In the genomic region with DNA sequence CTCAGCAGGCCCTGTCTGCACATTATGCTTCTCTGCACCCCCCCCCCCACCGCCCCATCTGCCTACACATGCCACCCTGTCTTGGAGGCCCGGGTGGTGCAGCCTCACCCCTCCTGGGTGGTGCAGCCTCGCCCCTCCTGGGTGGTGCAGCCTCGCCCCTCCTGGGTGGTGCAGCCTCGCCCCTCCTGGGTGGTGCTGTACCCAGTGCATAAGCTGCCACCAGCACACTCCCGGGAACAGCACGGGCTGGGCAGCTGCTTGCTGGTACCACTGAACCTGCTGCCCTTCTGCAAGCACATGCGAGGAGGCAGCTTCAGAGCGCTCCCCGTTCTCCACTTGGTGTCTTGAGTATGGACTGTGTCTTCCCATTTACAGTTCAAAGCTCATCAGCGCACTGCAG, we compare ENCODE assay signal across 29 cellular contexts.
"Had no signal": no experiment of that assay in that cellular context is flagged by ENCODE, and none has a peak within 500 bp of the region (broad histone marks: within the 10 kb centered on the region; RNA-seq: fewer than 3 reads in every experiment).

No MANE protein-coding gene starts in this region.

- H3K4me1 Mint-ChIP-seq: endodermal cell, neural crest cell had no signal

- H3K9me3 ChIP-seq: esophagus muscularis mucosa, gastroesophageal sphincter, heart right ventricle, left ventricle myocardium inferior, lower lobe of right lung, neutrophil, prostate gland, right atrium auricular region, testis, tibial artery, upper lobe of left lung had no signal

- H3K27ac ChIP-seq: foreskin keratinocyte, heart right ventricle, left ventricle myocardium inferior, lower lobe of right lung, neutrophil, parathyroid adenoma, prostate gland, right atrium auricular region, tibial artery, upper lobe of left lung had no signal

- H3K4me3 ChIP-seq: esophagus muscularis mucosa, gastroesophageal sphincter, heart right ventricle, left ventricle myocardium inferior, lower lobe of right lung, prostate gland, right atrium auricular region, smooth muscle cell, testis, tibial artery, upper lobe of left lung had no signal

- H3K4me1 ChIP-seq: foreskin keratinocyte, heart right ventricle, left ventricle myocardium inferior, lower lobe of right lung, parathyroid adenoma, prostate gland, right atrium auricular region, upper lobe of left lung had no signal

- H3K4me3 Mint-ChIP-seq: endodermal cell; naive B cell; natural killer cell treated with Interleukin-12 subunit alpha and Interleukin-12 subunit beta and Interleukin-15 and Interleukin-18, amount 100 ng/mL, for 72 hours; neural crest cell had no signal

- H3K27me3 Mint-ChIP-seq: naive B cell; natural killer cell treated with Interleukin-12 subunit alpha and Interleukin-12 subunit beta and Interleukin-15 and Interleukin-18, amount 100 ng/mL, for 72 hours had no signal

- H3K27me3 ChIP-seq: esophagus muscularis mucosa, foreskin keratinocyte, gastroesophageal sphincter, heart right ventricle, neutrophil, right atrium auricular region, testis, tibial artery, upper lobe of left lung had no signal

- H3K27ac Mint-ChIP-seq: endodermal cell, naive B cell had no signal

- H3K9me3 Mint-ChIP-seq: endodermal cell; naive B cell; natural killer cell treated with Interleukin-12 subunit alpha and Interleukin-12 subunit beta and Interleukin-15 and Interleukin-18, amount 100 ng/mL, for 72 hours; neural crest cell had no signal

- ATAC-seq: foreskin keratinocyte; gastroesophageal sphincter; natural killer cell treated with Interleukin-12 subunit alpha and Interleukin-12 subunit beta and Interleukin-15 and Interleukin-18, amount 100 ng/mL, for 72 hours; sciatic nerve; stimulated activated naive CD8-positive, alpha-beta T cell treated with anti-CD3 and anti-CD28 coated beads, Interleukin-15, Interleukin-2, amounts not matched to agents 100 U/mL and 50 U/mL, for 24 hours had no signal

- DNase-seq: cerebellar nuclear complex; effector CD8-positive, alpha-beta T cell; endodermal cell; foreskin keratinocyte; heart right ventricle; hippocampal formation; left cardiac atrium; left ventricle myocardium inferior; lower lobe of right lung; naive B cell; stimulated activated CD4-positive, alpha-beta T cell treated with anti-CD3 and anti-CD28 coated beads, Interleukin-12 subunit alpha, Interleukin-12 subunit beta, amount 100 ng/mL, for 4 hours; stimulated activated CD4-positive, alpha-beta T cell treated with anti-CD3 and anti-CD28 coated beads, Interleukin-1b, Interleukin-23, amount 100 ng/mL, for 48 hours; stimulated activated CD4-positive, alpha-beta T cell treated with anti-CD3 and anti-CD28 coated beads, Interleukin-4, amount 100 ng/mL, for 1 hour; stimulated activated CD8-positive, alpha-beta memory T cell treated with anti-CD3 and anti-CD28 coated beads, Interleukin-4, amount 100 ng/mL, for 48 hours; stimulated activated naive CD8-positive, alpha-beta T cell treated with anti-CD3 and anti-CD28 coated beads, Interleukin-15, Interleukin-2, amounts not matched to agents 100 U/mL and 50 U/mL, for 24 hours; substantia nigra; testis; tibial artery had no signal

- H3K4me2 ChIP-seq: smooth muscle cell had no signal

- H3K9ac ChIP-seq: parathyroid adenoma had no signal

- H3K79me2 ChIP-seq: parathyroid adenoma had no signal

- H2AFZ ChIP-seq: parathyroid adenoma had no signal
